ENCODE assay signal across 8 cellular contexts in genomic region chr2:97995026-97995733, GRCh38.
A peak's percentile ranks its signal among the peaks of the same experiment; 100 is the strongest.
DNase-seq lines count a peak whose midpoint lies in the region; ATAC-seq lines count a peak whose summit lies in the region.

No MANE protein-coding gene starts in this region.

- peak; percentile 32 for ATAC-seq in HG02763 (IDR thresholded peaks at IDR 0.05; ENCODE audit: unreplicated experiment)

- DNase-seq in NCI-H1694 (lab: John Stamatoyannopoulos, UW) (peak; percentile 12), NCI-H1694 treated with DMSO at 0.1 percent for 48 hours (lab: John Stamatoyannopoulos, UW) (no peak), NCI-H146 treated with DMSO at 0.1 percent for 48 hours (lab: John Stamatoyannopoulos, UW; ENCODE audit: unreplicated experiment) (peak; percentile 39), midbrain (lab: John Stamatoyannopoulos, UW) (peak; percentile 25)
- peak; percentile 20 for DNase-seq in activated CD4-positive, alpha-beta T cell treated with anti-CD3 and anti-CD28 coated beads, Interleukin-2, amount 50 U/mL, for 1 hour
- DNase-seq in effector CD4-positive, alpha-beta T cell, result peak; percentile 17
- DNase-seq in stimulated activated CD8-positive, alpha-beta memory T cell treated with anti-CD3 and anti-CD28 coated beads, Interleukin-4, amount 100 ng/mL, for 4 hours (ENCODE audit: low read depth in 2 of 2, low spot score in 1 of 2), result peak; percentile 7 to 15
